33 cellular contexts compared by ENCODE assay signal in the genomic region with DNA sequence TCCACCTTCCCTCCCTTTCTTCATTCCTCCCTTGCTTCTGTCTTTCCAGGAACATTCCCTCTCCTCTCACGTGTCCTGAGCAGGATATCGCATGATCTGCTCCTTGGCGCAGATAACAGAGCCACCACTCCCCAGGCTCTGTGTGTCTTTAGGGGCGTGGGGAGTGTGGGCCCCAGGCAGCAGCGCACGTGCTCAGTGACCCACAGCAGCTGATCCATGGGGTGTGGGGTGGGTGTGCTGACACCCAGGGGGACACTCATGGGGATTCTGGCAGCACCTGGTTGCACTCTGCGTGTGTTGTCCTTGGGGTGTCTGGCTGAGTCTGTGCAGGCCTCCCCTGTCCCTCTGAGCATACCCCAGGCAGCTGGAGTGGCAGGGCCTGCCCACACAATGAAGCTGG. TPM values are rescaled to one million over a fixed set of nuclear protein-coding genes. Genes with fewer than 3 reads are reported as not detected.
A peak's percentile ranks its signal among the peaks of the same experiment; 100 is the strongest.
DNase-seq lines count a peak whose midpoint lies in the region; ATAC-seq and FAIRE-seq lines count a peak whose summit lies in the region.
"Had no signal": no experiment of that assay in that cellular context is flagged by ENCODE, and none has a peak within 500 bp of the region (broad histone marks: within the 10 kb centered on the region; RNA-seq: fewer than 3 reads in every experiment).

No MANE protein-coding gene starts in this region.

- POLR2A ChIA-PET in activated CD4-positive, alpha-beta T cell treated with anti-CD3 and anti-CD28 coated beads, Interleukin-2, amount 10 ng/mL, durations not matched to agents 7 days and 5 days (lab: Charles Lee): no interaction called here

- H3K36me3 Mint-ChIP-seq in activated CD4-positive, alpha-beta T cell treated with anti-CD3 and anti-CD28 coated beads, Interleukin-2, amount 10 ng/mL, durations not matched to agents 7 days and 5 days (ENCODE audit: low read depth): no peaks in the 10 kb centered on the region
- H3K36me3 Mint-ChIP-seq: CD4-positive, alpha-beta memory T cell; mesothelial cell of epicardium had no signal

- H3K4me3 ChIP-seq in small intestine (ENCODE audit: low read depth in 1 of 2, low read length in 2 of 2): no peak overlapping the region
- H3K4me3 ChIP-seq: GM23248, heart left ventricle, testis had no signal

- H3K9me3 ChIP-seq in small intestine (ENCODE audit: control insufficient read depth, low read depth): no peaks in the 10 kb centered on the region
- H3K9me3 ChIP-seq: heart left ventricle, testis had no signal

- H3K9me3 Mint-ChIP-seq in activated CD4-positive, alpha-beta T cell treated with anti-CD3 and anti-CD28 coated beads, Interleukin-2, amount 10 ng/mL, durations not matched to agents 7 days and 5 days: no peaks in the 10 kb centered on the region
- H3K9me3 Mint-ChIP-seq: CD4-positive, alpha-beta memory T cell; HFFc6; mesothelial cell of epicardium; neural crest cell had no signal

- 17 to 56% (median 50%) methylated on average over 7 of the region's 7 CpGs for WGBS in small intestine, 3 donors

- H3K4me1 ChIP-seq in small intestine (ENCODE audit: control insufficient read depth in 2 of 2, insufficient read depth in 1 of 2, low read depth in 1 of 2, low read length in 1 of 2): peaks cover 14 to 24% of the 10 kb centered on the region in 2 donors
- H3K4me1 ChIP-seq: testis had no signal

- DNase-seq in activated CD4-positive, alpha-beta T cell treated with anti-CD3 and anti-CD28 coated beads, Interleukin-2, amount 10 ng/mL, durations not matched to agents 7 days and 5 days: no peak
- no peak for DNase-seq in activated CD4-positive, alpha-beta T cell treated with anti-CD3 and anti-CD28 coated beads, Interleukin-2, amount 50 U/mL, for 1 hour
- peak; percentile 38 for DNase-seq in SK-N-DZ (ENCODE audit: low spot score)
- peak in 1 of 2 donors; percentile 44 for DNase-seq in left colon
- peak; percentile 87 for DNase-seq in small intestine
- no peak for DNase-seq in C1 segment of cervical spinal cord (lab: John Stamatoyannopoulos, UW)
- no peak for DNase-seq in 8988T
- DNase-seq: activated CD4-positive, alpha-beta T cell treated with anti-CD3 and anti-CD28 coated beads, Interleukin-2, amount 50 U/mL, for 4 hours; activated CD8-positive, alpha-beta memory T cell treated with anti-CD3 and anti-CD28 coated beads, Interleukin-2, amount 50 U/mL, for 4 hours; activated naive CD4-positive, alpha-beta T cell treated with anti-CD3 and anti-CD28 coated beads, Interleukin-2, amount 50 U/mL, for 16 hours; amniotic stem cell; CD4-positive, alpha-beta memory T cell; foreskin fibroblast; GM23248; heart left ventricle; HFFc6; Kasumi-1; MV-4-11; NCI-H1436 treated with DMSO at 0.1 percent for 48 hours; NCI-H510A; NK-92 treated with Interleukin-12 subunit alpha and Interleukin-12 subunit beta, amount 100 ng/mL, for 24 hours; PC-3; SIG-M5; stimulated activated naive CD4-positive, alpha-beta T cell treated with Interleukin-2 at 50 U/mL for 16 hours; SW 1271; testis had no signal

- H3K27ac Mint-ChIP-seq in activated CD4-positive, alpha-beta T cell treated with anti-CD3 and anti-CD28 coated beads, Interleukin-2, amount 10 ng/mL, durations not matched to agents 7 days and 5 days: peak overlapping the region; percentile 15
- H3K27ac Mint-ChIP-seq: HFFc6, mesothelial cell of epicardium had no signal

- CTCF ChIA-PET in activated CD4-positive, alpha-beta T cell treated with anti-CD3 and anti-CD28 coated beads, Interleukin-2, amount 10 ng/mL, durations not matched to agents 7 days and 5 days (lab: Charles Lee): interaction anchor here (0.9 kb wide), 1 partner anchor 13 kb away, joined by 3 read pairs; no protein-coding TSS in a partner anchor

- peaks cover 49% of the 10 kb centered on the region for H3K4me1 Mint-ChIP-seq in activated CD4-positive, alpha-beta T cell treated with anti-CD3 and anti-CD28 coated beads, Interleukin-2, amount 10 ng/mL, durations not matched to agents 7 days and 5 days
- H3K4me1 Mint-ChIP-seq: neural crest cell had no signal

- no peaks in the 10 kb centered on the region for H3K27me3 ChIP-seq in small intestine (ENCODE audit: control insufficient read depth in 2 of 2, insufficient read depth in 2 of 2, low read length in 2 of 2)
- H3K27me3 ChIP-seq: heart left ventricle, testis had no signal

- H3K27me3 Mint-ChIP-seq in activated CD4-positive, alpha-beta T cell treated with anti-CD3 and anti-CD28 coated beads, Interleukin-2, amount 10 ng/mL, durations not matched to agents 7 days and 5 days: no peaks in the 10 kb centered on the region
- H3K27me3 Mint-ChIP-seq: CD4-positive, alpha-beta memory T cell had no signal

- H3K36me3 ChIP-seq in small intestine (ENCODE audit: control insufficient read depth in 2 of 2, insufficient read depth in 2 of 2, low read length in 2 of 2): no peaks in the 10 kb centered on the region
- H3K36me3 ChIP-seq: heart left ventricle had no signal

- peak; percentile 44 for ATAC-seq in left colon
- ATAC-seq in GM18907 (IDR thresholded peaks at IDR 0.05; ENCODE audit: unreplicated experiment): no peak
- ATAC-seq: PC-3, sciatic nerve had no signal

- intact Hi-C loops in left colon (cut with DNase I, micrococcal nuclease): no loop called here

- peak overlapping the region; percentile 77 to 87 for H3K27ac ChIP-seq in small intestine (ENCODE audit: low read depth in 1 of 2, low read length in 1 of 2)
- H3K27ac ChIP-seq: GM23248, heart left ventricle, testis had no signal

- FAIRE-seq in small intestine (lab: Jason Lieb, UNC): no peak
- FAIRE-seq: colon, GM12892 had no signal

- no peak overlapping the region for H3K4me3 Mint-ChIP-seq in activated CD4-positive, alpha-beta T cell treated with anti-CD3 and anti-CD28 coated beads, Interleukin-2, amount 10 ng/mL, durations not matched to agents 7 days and 5 days
- H3K4me3 Mint-ChIP-seq: activated T-helper 1 cell treated with anti-CD3 and anti-CD28 coated beads, Interleukin-12 subunit alpha, Interleukin-12 subunit beta, Interleukin-2, Interleukin-4 antibody, amounts not matched to agents 30 ng/mL and 10 ng/mL and 1 ng/mL, durations not matched to agents 14 hours and 24 hours and 36 hours; HFFc6; mesothelial cell of epicardium; neural crest cell had no signal

RNA-seq across cellular contexts. Expression of gene FOSL2, which starts 9.9 kb away (rescaled TPM):
- total RNA-seq in activated CD4-positive, alpha-beta T cell treated with anti-CD3 and anti-CD28 coated beads, Interleukin-2, amount 10 ng/mL, durations not matched to agents 7 days and 5 days: 10 to 100 TPM; 39.6 to 47.0 TPM
- 0.57 and 0.89 TPM in 2 replicates for polyA plus RNA-seq in SK-N-DZ (2014; cell fraction: cytosol; rRNA removed)
- 0.38 and 1.3 TPM in 2 replicates for polyA plus RNA-seq in SK-N-DZ (2014; cell fraction: nucleus; rRNA removed)
- 100 to 1,000 TPM; 142 to 197 TPM for total RNA-seq in left colon
- 10 to 100 TPM; 29.2 to 41.4 (median 40.0) TPM for polyA plus RNA-seq in small intestine

Comparison
In these comparisons a context has a peak if more than half of its experiments do, and no peak if none do; other contexts are left out.
1. DNase-seq: peak in SK-N-DZ (single experiment) and small intestine (single experiment); none in activated CD4-positive, alpha-beta T cell treated with anti-CD3 and anti-CD28 coated beads, Interleukin-2, amount 10 ng/mL, durations not matched to agents 7 days and 5 days (single experiment), activated CD4-positive, alpha-beta T cell treated with anti-CD3 and anti-CD28 coated beads, Interleukin-2, amount 50 U/mL, for 1 hour (single experiment), C1 segment of cervical spinal cord (0 of 14) and 8988T (single experiment).